In the genomic region with DNA sequence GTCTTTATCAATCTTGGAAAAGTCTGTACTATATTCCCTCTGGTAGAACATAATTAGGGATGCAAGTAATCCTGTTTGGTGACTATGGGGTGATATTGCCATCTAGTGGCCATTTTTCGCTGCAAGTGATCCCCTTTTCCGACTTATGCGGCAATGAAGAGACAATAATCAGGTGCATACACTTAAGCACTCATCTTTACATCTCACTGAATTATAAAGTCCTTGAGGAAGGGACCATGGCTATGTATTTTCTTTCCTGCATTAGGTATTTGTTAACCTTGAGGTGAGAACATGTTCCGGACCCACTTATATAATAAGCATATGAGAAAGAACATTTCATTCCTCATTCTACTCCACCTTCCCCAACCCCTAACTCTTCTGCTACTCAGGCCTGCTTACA, we compare ENCODE assay signal across 8 cellular contexts. TPM values are rescaled to one million over a fixed set of nuclear protein-coding genes. Genes with fewer than 3 reads are reported as not detected.
DNase-seq lines count a peak whose midpoint lies in the region; ATAC-seq and TF ChIP-seq lines count a peak whose summit lies in the region.

No MANE protein-coding gene starts in this region.

- peaks cover 11% of the 10 kb centered on the region; the same call in 1 of the 2 replicates for H3K9me3 ChIP-seq in DOHH2 (ENCODE audit: control insufficient read depth, insufficient read depth, low read length)
- H3K9me3 ChIP-seq in upper lobe of left lung = peaks cover 4 to 9% (median 6%) of the 10 kb centered on the region in 4 donors

- no peak for TF ChIP-seq POLR2A in erythroblast (IDR thresholded peaks at IDR 0.05; ENCODE audit: low read length)
- no peak for TF ChIP-seq POLR2A in upper lobe of left lung (IDR thresholded peaks at IDR 0.05)

- H3K4me1 ChIP-seq in DOHH2 (ENCODE audit: control insufficient read depth, low read length) (no peaks in the 10 kb centered on the region), upper lobe of left lung (peaks cover 0 to 3% (median 0%) of the 10 kb centered on the region in 4 donors)

- H3K4me2 ChIP-seq in DOHH2 (ENCODE audit: low read length) = no peak overlapping the region

- H3K79me2 ChIP-seq in DOHH2 (ENCODE audit: control insufficient read depth, low read length) = no peaks in the 10 kb centered on the region

- H3K4me3 ChIP-seq in DOHH2 (ENCODE audit: low read length) = no peak overlapping the region
- H3K4me3 ChIP-seq in HFF-Myc (replicated peaks; ENCODE audit: low read depth, low read length) = no peak overlapping the region
- no peak overlapping the region for H3K4me3 ChIP-seq in upper lobe of left lung

- DNase-seq in HFF-Myc (ENCODE audit: extremely low read depth, low read depth) (peak; percentile 61), NCI-H2227 treated with DMSO at 0.1 percent for 48 hours (lab: John Stamatoyannopoulos, UW) (peak; percentile 65), erythroblast (lab: John Stamatoyannopoulos, UW) (peak; percentile 76 to 90), myocyte (ENCODE audit: low read depth) (peak; percentile 80), upper lobe of left lung (peak in 1 of 2 donors; percentile 34)
- peak; percentile 20 to 61 for DNase-seq in activated CD4-positive, alpha-beta T cell treated with anti-CD3 and anti-CD28 coated beads for 4 hours

- peaks cover 65% of the 10 kb centered on the region for H3K36me3 ChIP-seq in DOHH2 (ENCODE audit: control insufficient read depth, low read length)
- H3K36me3 ChIP-seq in upper lobe of left lung = peaks cover 2 to 65% (median 20%) of the 10 kb centered on the region in 4 donors

- H3K9me2 ChIP-seq in DOHH2 (replicated peaks; ENCODE audit: control insufficient read depth, low read length) = no peaks in the 10 kb centered on the region

- peaks cover 19% of the 10 kb centered on the region for H3F3A ChIP-seq in DOHH2 (ENCODE audit: control insufficient read depth, insufficient read depth)

- TF ChIP-seq CTCF in DOHH2 (IDR thresholded peaks at IDR 0.05; ENCODE audit: low read depth, low read length, poor library complexity, severe bottlenecking) (peak; percentile 94), HFF-Myc (IDR thresholded peaks at IDR 0.05; ENCODE audit: low read depth, low read length, missing control alignments) (peak; percentile 84), upper lobe of left lung (IDR thresholded peaks at IDR 0.05) (peak; percentile 71 to 83 (median 81))

- ATAC-seq in upper lobe of left lung (ENCODE audit: low FRiP score in 2 of 2) (peak; percentile 51 to 86), HG02840 (IDR thresholded peaks at IDR 0.05; ENCODE audit: low FRiP score, unreplicated experiment) (no peak)

- no peaks in the 10 kb centered on the region for H4K20me1 ChIP-seq in DOHH2 (ENCODE audit: control insufficient read depth, insufficient read depth, low read depth, low read length)

- no peak overlapping the region for H3K27ac ChIP-seq in DOHH2 (ENCODE audit: low read depth, low read length)
- no peak overlapping the region for H3K27ac ChIP-seq in upper lobe of left lung

- no peak for TF ChIP-seq EP300 in upper lobe of left lung (IDR thresholded peaks at IDR 0.05)

- 29 to 31% methylated on average over 4 of the region's 4 CpGs for WGBS in upper lobe of left lung, 2 donors

- no peaks in the 10 kb centered on the region for H3K27me3 ChIP-seq in DOHH2 (ENCODE audit: control insufficient read depth, low read length)
- no peaks in the 10 kb centered on the region for H3K27me3 ChIP-seq in upper lobe of left lung

RNA-seq across cellular contexts. Expression of gene LIX1, which starts 19.6 kb away (rescaled TPM):
- total RNA-seq in myocyte (not detected in 2 replicates), upper lobe of left lung (under 1 TPM in 1 of 6 donors, not detected in 5; 0.54 TPM)
- polyA plus RNA-seq in myocyte (2012) = not detected

RNA-seq across cellular contexts. Expression of gene RIOK2, which starts 21.0 kb away (rescaled TPM):
- total RNA-seq in myocyte (19.3 and 30.1 TPM in 2 replicates), upper lobe of left lung (10 to 100 TPM; 16.7 to 53.8 (median 19.7) TPM)
- 18.8 TPM for polyA plus RNA-seq in myocyte (2012)
